3 cellular contexts compared by ENCODE assay signal in the genomic region with DNA sequence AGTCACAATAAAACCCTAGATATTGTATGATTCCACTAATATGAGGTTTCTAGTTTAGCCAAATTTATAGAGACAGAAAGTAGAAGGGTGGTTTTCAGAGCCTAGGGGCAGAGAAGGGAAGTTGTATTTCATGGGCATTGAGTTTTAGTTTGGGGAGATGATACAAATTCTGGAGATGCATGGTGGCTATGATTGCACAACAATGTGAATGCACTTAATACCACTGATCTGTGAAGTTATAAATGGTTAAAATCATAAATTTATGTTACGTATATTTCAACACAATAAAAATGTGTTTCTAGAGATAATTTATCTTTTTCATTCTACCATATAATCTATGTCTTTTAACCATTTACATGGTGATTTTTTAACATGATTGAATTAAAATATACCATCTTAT.
TF ChIP-seq lines count a peak whose summit lies in the region.

No MANE protein-coding gene starts in this region.

TF ChIP-seq in HepG2, 621 proteins besides CTCF, POLR2A, EP300 and RAD21:
- no peak for TF ChIP-seq ZNF703 (CRISPR knock-in tag; IDR thresholded peaks at IDR 0.05; ENCODE audit: borderline replicate concordance)
- TF ChIP-seq CEBPB (IDR thresholded peaks at IDR 0.05; ENCODE audit: borderline replicate concordance, low read depth, low read length): 0 out of 2 replicates have a peak, but pooled peaks have one; percentile 13
- TF ChIP-seq NFAT5 (CRISPR knock-in tag; IDR thresholded peaks at IDR 0.05): no peak
TF ChIP-seq in HepG2: peak in this region for 1.

TF ChIP-seq in IMR-90, 13 proteins besides CTCF, POLR2A, EP300 and RAD21:
- TF ChIP-seq CEBPB (IDR thresholded peaks at IDR 0.05; ENCODE audit: low read depth, low read length): peak; percentile 65
- TF ChIP-seq RFX5 (IDR thresholded peaks at IDR 0.05; ENCODE audit: low read depth, low read length): no peak

TF ChIP-seq in K562, 482 proteins besides CTCF, POLR2A, EP300 and RAD21:
- TF ChIP-seq ZC3H11A (IDR thresholded peaks at IDR 0.05; ENCODE audit: low read depth, low read length): no peak
- TF ChIP-seq CEBPB (tag; IDR thresholded peaks at IDR 0.05): peak; percentile 51
- TF ChIP-seq SMARCC2 (IDR thresholded peaks at IDR 0.05; ENCODE audit: low read depth): no peak
- TF ChIP-seq ARNT (IDR thresholded peaks at IDR 0.05): no peak
- no peak for TF ChIP-seq ZNF408 (CRISPR knock-in tag; IDR thresholded peaks at IDR 0.05; ENCODE audit: low read depth)
- TF ChIP-seq CEBPG (CRISPR knock-in tag; IDR thresholded peaks at IDR 0.05): no peak
- TF ChIP-seq CEBPG (tag; conservative IDR thresholded peaks at IDR 0.05 in 1 of 2, IDR thresholded peaks at IDR 0.05 in 1 of 2): peak in 1 of 2 experiments; percentile 52; a peak in 1 of 4 replicates
- no peak for TF ChIP-seq ELK3 (CRISPR knock-in tag; IDR thresholded peaks at IDR 0.05)
- TF ChIP-seq, protein P1, sequence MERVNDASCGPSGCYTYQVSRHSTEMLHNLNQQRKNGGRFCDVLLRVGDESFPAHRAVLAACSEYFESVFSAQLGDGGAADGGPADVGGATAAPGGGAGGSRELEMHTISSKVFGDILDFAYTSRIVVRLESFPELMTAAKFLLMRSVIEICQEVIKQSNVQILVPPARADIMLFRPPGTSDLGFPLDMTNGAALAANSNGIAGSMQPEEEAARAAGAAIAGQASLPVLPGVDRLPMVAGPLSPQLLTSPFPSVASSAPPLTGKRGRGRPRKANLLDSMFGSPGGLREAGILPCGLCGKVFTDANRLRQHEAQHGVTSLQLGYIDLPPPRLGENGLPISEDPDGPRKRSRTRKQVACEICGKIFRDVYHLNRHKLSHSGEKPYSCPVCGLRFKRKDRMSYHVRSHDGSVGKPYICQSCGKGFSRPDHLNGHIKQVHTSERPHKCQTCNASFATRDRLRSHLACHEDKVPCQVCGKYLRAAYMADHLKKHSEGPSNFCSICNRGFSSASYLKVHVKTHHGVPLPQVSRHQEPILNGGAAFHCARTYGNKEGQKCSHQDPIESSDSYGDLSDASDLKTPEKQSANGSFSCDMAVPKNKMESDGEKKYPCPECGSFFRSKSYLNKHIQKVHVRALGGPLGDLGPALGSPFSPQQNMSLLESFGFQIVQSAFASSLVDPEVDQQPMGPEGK (CRISPR knock-in tag; IDR thresholded peaks at IDR 0.05; ENCODE audit: borderline replicate concordance): no peak
- TF ChIP-seq ARID2 (IDR thresholded peaks at IDR 0.05): no peak
- no peak for TF ChIP-seq NONO (IDR thresholded peaks at IDR 0.05; ENCODE audit: low read depth in 2 of 2, low read length in 1 of 2)
- TF ChIP-seq, protein P2, sequence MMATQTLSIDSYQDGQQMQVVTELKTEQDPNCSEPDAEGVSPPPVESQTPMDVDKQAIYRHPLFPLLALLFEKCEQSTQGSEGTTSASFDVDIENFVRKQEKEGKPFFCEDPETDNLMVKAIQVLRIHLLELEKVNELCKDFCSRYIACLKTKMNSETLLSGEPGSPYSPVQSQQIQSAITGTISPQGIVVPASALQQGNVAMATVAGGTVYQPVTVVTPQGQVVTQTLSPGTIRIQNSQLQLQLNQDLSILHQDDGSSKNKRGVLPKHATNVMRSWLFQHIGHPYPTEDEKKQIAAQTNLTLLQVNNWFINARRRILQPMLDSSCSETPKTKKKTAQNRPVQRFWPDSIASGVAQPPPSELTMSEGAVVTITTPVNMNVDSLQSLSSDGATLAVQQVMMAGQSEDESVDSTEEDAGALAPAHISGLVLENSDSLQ (IDR thresholded peaks at IDR 0.05): no peak
- no peak for TF ChIP-seq DDX20 (tag; IDR thresholded peaks at IDR 0.05; ENCODE audit: low read depth)
- TF ChIP-seq, protein P3, sequence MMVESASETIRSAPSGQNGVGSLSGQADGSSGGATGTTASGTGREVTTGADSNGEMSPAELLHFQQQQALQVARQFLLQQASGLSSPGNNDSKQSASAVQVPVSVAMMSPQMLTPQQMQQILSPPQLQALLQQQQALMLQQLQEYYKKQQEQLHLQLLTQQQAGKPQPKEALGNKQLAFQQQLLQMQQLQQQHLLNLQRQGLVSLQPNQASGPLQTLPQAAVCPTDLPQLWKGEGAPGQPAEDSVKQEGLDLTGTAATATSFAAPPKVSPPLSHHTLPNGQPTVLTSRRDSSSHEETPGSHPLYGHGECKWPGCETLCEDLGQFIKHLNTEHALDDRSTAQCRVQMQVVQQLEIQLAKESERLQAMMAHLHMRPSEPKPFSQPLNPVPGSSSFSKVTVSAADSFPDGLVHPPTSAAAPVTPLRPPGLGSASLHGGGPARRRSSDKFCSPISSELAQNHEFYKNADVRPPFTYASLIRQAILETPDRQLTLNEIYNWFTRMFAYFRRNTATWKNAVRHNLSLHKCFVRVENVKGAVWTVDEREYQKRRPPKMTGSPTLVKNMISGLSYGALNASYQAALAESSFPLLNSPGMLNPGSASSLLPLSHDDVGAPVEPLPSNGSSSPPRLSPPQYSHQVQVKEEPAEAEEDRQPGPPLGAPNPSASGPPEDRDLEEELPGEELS (CRISPR knock-in tag; IDR thresholded peaks at IDR 0.05; ENCODE audit: borderline replicate concordance): no peak
- TF ChIP-seq RFX5 (IDR thresholded peaks at IDR 0.05; ENCODE audit: low read depth, low read length): no peak
